36 cellular contexts compared by ENCODE assay signal in genomic region chr1:165945911-165946310, GRCh38.
DNase-seq lines count a peak whose midpoint lies in the region; ATAC-seq, FAIRE-seq and TF ChIP-seq lines count a peak whose summit lies in the region.
"Had no signal": no experiment of that assay in that cellular context is flagged by ENCODE, and none has a peak within 500 bp of the region (broad histone marks: within the 10 kb centered on the region; RNA-seq: fewer than 3 reads in every experiment).

No MANE protein-coding gene starts in this region.

- CTCF ChIA-PET in K562 (lab: Yijun Ruan, JAX; ENCODE audit: low intra/inter-chr PET ratio): no interaction called here

- TF ChIP-seq POLR2A in K562 (conservative IDR thresholded peaks at IDR 0.05) (no peak), esophagus muscularis mucosa (IDR thresholded peaks at IDR 0.05; ENCODE audit: low read depth) (no peak), vagina (IDR thresholded peaks at IDR 0.05) (no peak)

- H3K27me3 ChIP-seq in K562 (ENCODE audit: control insufficient read depth in 2 of 2, insufficient read depth in 2 of 2, low read length in 2 of 2): peaks cover 19 to 27% of the 10 kb centered on the region in 2 experiments
- H3K27me3 ChIP-seq in esophagus muscularis mucosa: no peaks in the 10 kb centered on the region
- H3K27me3 ChIP-seq in vagina: no peaks in the 10 kb centered on the region
- H3K27me3 ChIP-seq: BE2C; BLaER1; BLaER1 treated with 17β-estradiol and CSF1 and Interleukin-3, amounts not matched to agents 10 nM and 100 nM had no signal

- H3K9me3 ChIP-seq in K562 (replicated peaks; ENCODE audit: control insufficient read depth, insufficient read depth, low read depth, low read length): no peaks in the 10 kb centered on the region
- no peaks in the 10 kb centered on the region for H3K9me3 ChIP-seq in esophagus muscularis mucosa
- no peaks in the 10 kb centered on the region for H3K9me3 ChIP-seq in vagina
- H3K9me3 ChIP-seq: A549; BE2C; BLaER1; BLaER1 treated with 17β-estradiol and CSF1 and Interleukin-3, amounts not matched to agents 10 nM and 100 nM; Caco-2 had no signal

- H3K36me3 ChIP-seq in K562 (ENCODE audit: control insufficient read depth, insufficient read depth, low read length) (no peaks in the 10 kb centered on the region), esophagus muscularis mucosa (no peaks in the 10 kb centered on the region), vagina (no peaks in the 10 kb centered on the region)
- H3K36me3 ChIP-seq: BE2C; BLaER1; BLaER1 treated with 17β-estradiol and CSF1 and Interleukin-3, amounts not matched to agents 10 nM and 100 nM had no signal

- POLR2A ChIA-PET in K562 (lab: Yijun Ruan, JAX): no interaction called here

- H3K9me3 Mint-ChIP-seq in osteocyte (ENCODE audit: unreplicated experiment): no peaks in the 10 kb centered on the region
- H3K9me3 Mint-ChIP-seq: CD14-positive monocyte; CD4-positive, alpha-beta memory T cell; CD4-positive, alpha-beta T cell; CD8-positive, alpha-beta T cell had no signal

- intact Hi-C loops in K562 (cut with micrococcal nuclease) (no loop called here), esophagus muscularis mucosa (cut with DNase I) (no loop called here), vagina (cut with DNase I) (loop anchor here (10.0 kb wide), 1 partner anchor 529 kb away; no protein-coding TSS in a partner anchor), posterior vena cava (cut with DNase I) (no loop called here)

- H3K9me1 ChIP-seq in K562 (ENCODE audit: control insufficient read depth, insufficient read depth, low read length): no peaks in the 10 kb centered on the region

- FAIRE-seq in K562 (lab: Jason Lieb, UNC): no peak
- FAIRE-seq: A204.1, A549 had no signal

- H3K36me3 Mint-ChIP-seq in osteocyte (ENCODE audit: unreplicated experiment): no peaks in the 10 kb centered on the region
- H3K36me3 Mint-ChIP-seq: CD14-positive monocyte; CD4-positive, alpha-beta memory T cell; CD4-positive, CD25-positive, alpha-beta regulatory T cell; CD8-positive, alpha-beta memory T cell; CD8-positive, alpha-beta T cell had no signal

- TF ChIP-seq CTCF in K562 (IDR thresholded peaks at IDR 0.05 in 2 of 3, conservative IDR thresholded peaks at IDR 0.05 in 1 of 3; ENCODE audit: insufficient read depth in 2 of 3, low read depth in 1 of 3, low read length in 3 of 3) (no peak), esophagus muscularis mucosa (IDR thresholded peaks at IDR 0.05) (no peak), osteocyte (IDR thresholded peaks at IDR 0.05) (no peak), vagina (IDR thresholded peaks at IDR 0.05) (no peak), GM13977 (IDR thresholded peaks at IDR 0.05; ENCODE audit: extremely low read depth, insufficient read depth, missing control alignments) (no peak)

- ATAC-seq in K562 (no peak), GM18517 (IDR thresholded peaks at IDR 0.05; ENCODE audit: unreplicated experiment) (no peak)
- ATAC-seq: A549; CD8-positive, alpha-beta T cell had no signal

- H3K27me3 Mint-ChIP-seq in osteocyte (ENCODE audit: unreplicated experiment): peaks cover 16% of the 10 kb centered on the region

- H3K4me3 Mint-ChIP-seq in osteocyte (ENCODE audit: unreplicated experiment): no peak overlapping the region
- H3K4me3 Mint-ChIP-seq: B cell; CD14-positive monocyte; CD4-positive, alpha-beta memory T cell; CD4-positive, alpha-beta T cell; CD4-positive, CD25-positive, alpha-beta regulatory T cell; CD8-positive, alpha-beta memory T cell; CD8-positive, alpha-beta T cell had no signal

- H3K79me2 ChIP-seq in K562 (ENCODE audit: control insufficient read depth, insufficient read depth, low read length): no peaks in the 10 kb centered on the region

- in situ Hi-C loops in K562 (cut with MboI) (no loop called here), GM13977 (cut with MboI; ENCODE audit: low pct_unique_long_range_greater_than_20kb, low sequenced_read_pairs, unreplicated experiment) (no loop called here)

- no peak for TF ChIP-seq RAD21 in K562 (CRISPR knock-in tag; conservative IDR thresholded peaks at IDR 0.05 in 1 of 2, IDR thresholded peaks at IDR 0.05 in 1 of 2)

- no TSS peak for BruUV-seq in K562 (replicated peaks; lab: Mats Ljungman, UMichigan)

- DNase-seq in K562 (ENCODE audit: extremely low read depth in 1 of 4, low spot score in 3 of 4) (no peak), esophagus muscularis mucosa (ENCODE audit: extremely low spot score) (peak; percentile 66), osteocyte (ENCODE audit: extremely low spot score, unreplicated experiment) (peak; percentile 19), vagina (ENCODE audit: extremely low spot score in 2 of 2) (peak; percentile 58 to 64), GM13977 (ENCODE audit: low spot score) (no peak), posterior vena cava (ENCODE audit: low spot score) (no peak), AG20443 (ENCODE audit: low spot score) (no peak)
- DNase-seq: 8988T; ACHN; AML-193; BE2C; C1 segment of cervical spinal cord; Caco-2; Calu3; CD4-positive, alpha-beta memory T cell; CD4-positive, alpha-beta T cell; CD4-positive, CD25-positive, alpha-beta regulatory T cell; CD8-positive, alpha-beta memory T cell; CD8-positive, alpha-beta T cell; COR-L47; DMS 273 treated with DMSO at 0.1 percent for 48 hours; DMS153; DMS53; DMS79; DMS79 treated with DMSO at 0.1 percent for 48 hours; DND-41; EL had no signal

- no peak overlapping the region for H3K9ac ChIP-seq in K562 (ENCODE audit: insufficient read depth in 1 of 2, low read depth in 2 of 2, low read length in 2 of 2)
- H3K9ac ChIP-seq: BLaER1; BLaER1 treated with 17β-estradiol and CSF1 and Interleukin-3, amounts not matched to agents 10 nM and 100 nM had no signal

- no peaks in the 10 kb centered on the region for H3K4me1 Mint-ChIP-seq in osteocyte (ENCODE audit: unreplicated experiment)
- H3K4me1 Mint-ChIP-seq: B cell; CD14-positive monocyte; CD4-positive, alpha-beta memory T cell; CD4-positive, CD25-positive, alpha-beta regulatory T cell; CD8-positive, alpha-beta memory T cell had no signal

- TF ChIP-seq EP300 in K562 (IDR thresholded peaks at IDR 0.05; ENCODE audit: low read length) (no peak), esophagus muscularis mucosa (IDR thresholded peaks at IDR 0.05) (no peak)

- H3K4me1 ChIP-seq in K562 (replicated peaks in 1 of 2; ENCODE audit: control insufficient read depth in 2 of 2, insufficient read depth in 2 of 2, low read length in 2 of 2) (peaks cover 0 to 4% of the 10 kb centered on the region in 2 experiments; a peak in 1 of 5 replicates), esophagus muscularis mucosa (no peaks in the 10 kb centered on the region), vagina (no peaks in the 10 kb centered on the region)
- H3K4me1 ChIP-seq: A549, BE2C, Caco-2 had no signal

- no peaks in the 10 kb centered on the region for H4K20me1 ChIP-seq in K562 (replicated peaks; ENCODE audit: control insufficient read depth, insufficient read depth, low read length)
- H4K20me1 ChIP-seq: BLaER1 had no signal

- WGBS in K562 (ENCODE audit: insufficient coverage, low coverage, missing lambda C conversion rate): 0% methylated on average over 4 of the region's 4 CpGs
- 59% methylated on average over 4 of the region's 4 CpGs for WGBS in esophagus muscularis mucosa

- no peak overlapping the region for H3K4me3 ChIP-seq in K562
- H3K4me3 ChIP-seq in esophagus muscularis mucosa: no peak overlapping the region
- no peak overlapping the region for H3K4me3 ChIP-seq in vagina
- H3K4me3 ChIP-seq: A549; BLaER1; BLaER1 treated with 17β-estradiol and CSF1 and Interleukin-3, amounts not matched to agents 10 nM and 100 nM had no signal

- H3K27ac ChIP-seq in K562 (ENCODE audit: extremely low read depth, low read depth, low read length) (no peak overlapping the region), esophagus muscularis mucosa (replicated peaks in 1 of 4) (no peak overlapping the region), vagina (no peak overlapping the region)
- H3K27ac ChIP-seq: 22Rv1; A549; BLaER1; BLaER1 treated with 17β-estradiol and CSF1 and Interleukin-3, amounts not matched to agents 10 nM and 100 nM; C4-2B had no signal

- H3K4me2 ChIP-seq in K562 (ENCODE audit: insufficient read depth, low read length): no peak overlapping the region
- H3K4me2 ChIP-seq: A549; BLaER1; BLaER1 treated with 17β-estradiol and CSF1 and Interleukin-3, amounts not matched to agents 10 nM and 100 nM had no signal

- no peak overlapping the region for H3K27ac Mint-ChIP-seq in osteocyte (ENCODE audit: unreplicated experiment)
- H3K27ac Mint-ChIP-seq: B cell; CD14-positive monocyte; CD4-positive, alpha-beta memory T cell; CD4-positive, alpha-beta T cell; CD4-positive, CD25-positive, alpha-beta regulatory T cell; CD8-positive, alpha-beta memory T cell; CD8-positive, alpha-beta T cell had no signal

- no peak overlapping the region for H2AFZ ChIP-seq in K562 (ENCODE audit: low read depth, low read length)

TF ChIP-seq in K562, 482 proteins besides CTCF, POLR2A, EP300 and RAD21:
- TF ChIP-seq PHF20 (IDR thresholded peaks at IDR 0.05; ENCODE audit: partially characterized antibody): no peak
- TF ChIP-seq PKNOX1 (IDR thresholded peaks at IDR 0.05): peak; percentile 32; the same call in 1 of the 2 replicates
TF ChIP-seq in K562: peak in this region for 1.

Comparison
In these comparisons a context has a peak if more than half of its experiments do, and no peak if none do; other contexts are left out.
1. DNase-seq: peak in esophagus muscularis mucosa (single experiment), osteocyte (single experiment) and vagina (2 of 2); none in K562 (0 of 4), GM13977 (single experiment), posterior vena cava (single experiment) and AG20443 (single experiment).